ENCODE assay signal across 8 cellular contexts in the genomic region with DNA sequence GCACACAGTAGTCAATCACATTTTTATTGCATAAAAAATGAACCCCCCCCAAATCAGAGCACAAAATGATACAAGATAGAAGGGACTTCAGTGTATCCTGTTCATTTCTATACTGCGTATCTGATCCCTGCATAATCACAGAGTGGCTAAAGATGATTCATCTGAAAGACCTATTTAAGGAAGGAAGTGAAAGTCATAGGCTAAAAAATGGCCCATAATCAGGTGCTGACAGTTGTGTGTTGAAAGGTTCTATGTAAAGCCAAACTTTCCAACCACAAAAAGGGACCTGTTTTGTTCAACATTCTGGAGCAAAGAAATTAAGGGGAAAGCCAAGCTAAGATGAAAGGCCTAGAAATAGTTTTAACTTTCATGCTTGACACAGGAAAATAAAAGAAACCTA.
DNase-seq lines count a peak whose midpoint lies in the region; ATAC-seq and TF ChIP-seq lines count a peak whose summit lies in the region.

No MANE protein-coding gene starts in this region.

- TF ChIP-seq POLR2A in testis (IDR thresholded peaks at IDR 0.05) = no peak

- H3K36me3 Mint-ChIP-seq in activated T-helper 1 cell treated with anti-CD3 and anti-CD28 coated beads, Interleukin-12 subunit alpha, Interleukin-12 subunit beta, Interleukin-2, Interleukin-4 antibody, amounts not matched to agents 30 ng/mL and 10 ng/mL and 1 ng/mL, durations not matched to agents 14 hours and 24 hours and 36 hours (ENCODE audit: low read depth) = peaks cover 10% of the 10 kb centered on the region
- no peaks in the 10 kb centered on the region for H3K36me3 Mint-ChIP-seq in CD8-positive, alpha-beta memory T cell

- peak overlapping the region; percentile 62 for H3K27ac Mint-ChIP-seq in activated T-helper 1 cell treated with anti-CD3 and anti-CD28 coated beads, Interleukin-12 subunit alpha, Interleukin-12 subunit beta, Interleukin-2, Interleukin-4 antibody, amounts not matched to agents 30 ng/mL and 10 ng/mL and 1 ng/mL, durations not matched to agents 14 hours and 24 hours and 36 hours
- peak overlapping the region in 4 of 8 donors; percentile 13 to 67 (median 32) for H3K27ac Mint-ChIP-seq in CD8-positive, alpha-beta memory T cell

- no peak overlapping the region for H3K4me2 ChIP-seq in PC-9

- no peaks in the 10 kb centered on the region for H3K27me3 Mint-ChIP-seq in activated T-helper 1 cell treated with anti-CD3 and anti-CD28 coated beads, Interleukin-12 subunit alpha, Interleukin-12 subunit beta, Interleukin-2, Interleukin-4 antibody, amounts not matched to agents 30 ng/mL and 10 ng/mL and 1 ng/mL, durations not matched to agents 14 hours and 24 hours and 36 hours (ENCODE audit: insufficient read depth)
- H3K27me3 Mint-ChIP-seq in CD8-positive, alpha-beta memory T cell = no peaks in the 10 kb centered on the region

- no peaks in the 10 kb centered on the region for H4K20me1 ChIP-seq in PC-9 (ENCODE audit: insufficient read depth)

- BruUV-seq in PC-9 (replicated peaks; lab: Mats Ljungman, UMichigan) = no TSS peak

- peak; percentile 71 for DNase-seq in ELR (ENCODE audit: low read depth)
- peak; percentile 52 for DNase-seq in GM20000 (ENCODE audit: low spot score)
- DNase-seq in activated T-helper 1 cell treated with anti-CD3 and anti-CD28 coated beads, Interleukin-12 subunit alpha, Interleukin-12 subunit beta, Interleukin-2, Interleukin-4 antibody, amounts not matched to agents 30 ng/mL and 10 ng/mL and 1 ng/mL, durations not matched to agents 14 hours and 24 hours and 36 hours (ENCODE audit: low spot score) = no peak
- no peak for DNase-seq in stimulated activated naive CD8-positive, alpha-beta T cell treated with anti-CD3 and anti-CD28 coated beads, Interleukin-15, Interleukin-2, amounts not matched to agents 100 U/mL and 50 U/mL, for 24 hours
- no peak for DNase-seq in PC-9
- no peak for DNase-seq in CD8-positive, alpha-beta memory T cell
- DNase-seq in testis = no peak

- peaks cover 40% of the 10 kb centered on the region for H3K4me1 Mint-ChIP-seq in activated T-helper 1 cell treated with anti-CD3 and anti-CD28 coated beads, Interleukin-12 subunit alpha, Interleukin-12 subunit beta, Interleukin-2, Interleukin-4 antibody, amounts not matched to agents 30 ng/mL and 10 ng/mL and 1 ng/mL, durations not matched to agents 14 hours and 24 hours and 36 hours (ENCODE audit: low read depth)
- peaks cover 41 to 55% (median 49%) of the 10 kb centered on the region in 3 donors for H3K4me1 Mint-ChIP-seq in CD8-positive, alpha-beta memory T cell

- H3K27me3 ChIP-seq in PC-9 (ENCODE audit: insufficient read depth, low read depth) = no peaks in the 10 kb centered on the region
- H3K27me3 ChIP-seq in CD8-positive, alpha-beta memory T cell (ENCODE audit: insufficient read depth, low read length, poor library complexity, severe bottlenecking) = no peaks in the 10 kb centered on the region
- H3K27me3 ChIP-seq in testis = no peaks in the 10 kb centered on the region

- H2AFZ ChIP-seq in PC-9 = no peak overlapping the region

- H3K27ac ChIP-seq in PC-9 (no peak overlapping the region), testis (no peak overlapping the region)
- no peak overlapping the region for H3K27ac ChIP-seq in CD8-positive, alpha-beta memory T cell (ENCODE audit: low read depth, low read length)

- no peaks in the 10 kb centered on the region for H3K9me2 ChIP-seq in PC-9 (ENCODE audit: insufficient read depth)

- H3K9me3 Mint-ChIP-seq in activated T-helper 1 cell treated with anti-CD3 and anti-CD28 coated beads, Interleukin-12 subunit alpha, Interleukin-12 subunit beta, Interleukin-2, Interleukin-4 antibody, amounts not matched to agents 30 ng/mL and 10 ng/mL and 1 ng/mL, durations not matched to agents 14 hours and 24 hours and 36 hours = peaks cover 3% of the 10 kb centered on the region
- H3K9me3 Mint-ChIP-seq in CD8-positive, alpha-beta memory T cell = no peaks in the 10 kb centered on the region

- POLR2A ChIA-PET in PC-9 (lab: Charles Lee; ENCODE audit: unreplicated experiment) = no interaction called here
- POLR2A ChIA-PET in CD8-positive, alpha-beta memory T cell (lab: Charles Lee) = interaction anchor here (0.7 to 1.5 kb wide), 2 partner anchors 147 to 480 kb away, joined by 3 to 4 read pairs; no protein-coding TSS in a partner anchor

- no peaks in the 10 kb centered on the region for H3K79me2 ChIP-seq in PC-9 (ENCODE audit: low read depth)

- H3K4me1 ChIP-seq in PC-9 (replicated peaks; ENCODE audit: insufficient read depth) (no peaks in the 10 kb centered on the region), testis (no peaks in the 10 kb centered on the region)
- H3K4me1 ChIP-seq in CD8-positive, alpha-beta memory T cell (ENCODE audit: insufficient read depth, low read length) = peaks cover 13% of the 10 kb centered on the region

- H3K9me3 ChIP-seq in PC-9 (ENCODE audit: insufficient read depth, low read depth) (no peaks in the 10 kb centered on the region), testis (no peaks in the 10 kb centered on the region)
- no peaks in the 10 kb centered on the region for H3K9me3 ChIP-seq in CD8-positive, alpha-beta memory T cell (ENCODE audit: low read length)

- H3K36me3 ChIP-seq in PC-9 (ENCODE audit: low read depth) (no peaks in the 10 kb centered on the region), testis (ENCODE audit: low read depth, missing control alignments) (no peaks in the 10 kb centered on the region)
- H3K36me3 ChIP-seq in CD8-positive, alpha-beta memory T cell (ENCODE audit: insufficient read depth, low read length) = no peaks in the 10 kb centered on the region

- intact Hi-C loops in activated T-helper 1 cell treated with anti-CD3 and anti-CD28 coated beads, Interleukin-12 subunit alpha, Interleukin-12 subunit beta, Interleukin-2, Interleukin-4 antibody, amounts not matched to agents 30 ng/mL and 10 ng/mL and 1 ng/mL, durations not matched to agents 14 hours and 24 hours and 36 hours (cut with micrococcal nuclease) = loop anchor here (1.0 to 5.0 kb wide), 6 partner anchors 8 to 816 kb away; no protein-coding TSS in a partner anchor
- intact Hi-C loops in PC-9 (cut with micrococcal nuclease; ENCODE audit: unreplicated experiment) = no loop called here
- intact Hi-C loops in testis (cut with DNase I; ENCODE audit: low total_unique reads) = no loop called here

- H3F3A ChIP-seq in PC-9 (ENCODE audit: insufficient read depth, low read depth) = no peaks in the 10 kb centered on the region

- no peak for TF ChIP-seq CTCF in GM20000 (IDR thresholded peaks at IDR 0.05; ENCODE audit: extremely low read depth, missing control alignments)
- TF ChIP-seq CTCF in PC-9 (conservative IDR thresholded peaks at IDR 0.05) = no peak
- no peak for TF ChIP-seq CTCF in testis (IDR thresholded peaks at IDR 0.05)

- 82 to 93% methylated on average over 1 of the region's 1 CpG for WGBS in testis, 2 donors

- CTCF ChIA-PET in PC-9 (lab: Charles Lee) = no interaction called here
- CTCF ChIA-PET in CD8-positive, alpha-beta memory T cell (lab: Charles Lee) = interaction anchor here (1.1 kb wide), 1 partner anchor 313 kb away, joined by 3 read pairs; no protein-coding TSS in a partner anchor

- ATAC-seq in HG03460 (IDR thresholded peaks at IDR 0.05; ENCODE audit: unreplicated experiment) = peak; percentile 86
- peak; percentile 96 for ATAC-seq in stimulated activated naive CD8-positive, alpha-beta T cell treated with anti-CD3 and anti-CD28 coated beads, Interleukin-15, Interleukin-2, amounts not matched to agents 100 U/mL and 50 U/mL, for 24 hours

- H3K4me3 Mint-ChIP-seq in activated T-helper 1 cell treated with anti-CD3 and anti-CD28 coated beads, Interleukin-12 subunit alpha, Interleukin-12 subunit beta, Interleukin-2, Interleukin-4 antibody, amounts not matched to agents 30 ng/mL and 10 ng/mL and 1 ng/mL, durations not matched to agents 14 hours and 24 hours and 36 hours = peak overlapping the region; percentile 25
- peak overlapping the region in 1 of 7 donors; percentile 9 for H3K4me3 Mint-ChIP-seq in CD8-positive, alpha-beta memory T cell

- no peak overlapping the region for H3K4me3 ChIP-seq in PC-9
- H3K4me3 ChIP-seq in CD8-positive, alpha-beta memory T cell (ENCODE audit: low read length) = no peak overlapping the region
- no peak overlapping the region for H3K4me3 ChIP-seq in testis

Comparison
In these comparisons a context has a peak if more than half of its experiments do, and no peak if none do; other contexts are left out.
1. DNase-seq: peak in ELR (single experiment) and GM20000 (single experiment); none in activated T-helper 1 cell treated with anti-CD3 and anti-CD28 coated beads, Interleukin-12 subunit alpha, Interleukin-12 subunit beta, Interleukin-2, Interleukin-4 antibody, amounts not matched to agents 30 ng/mL and 10 ng/mL and 1 ng/mL, durations not matched to agents 14 hours and 24 hours and 36 hours (single experiment), stimulated activated naive CD8-positive, alpha-beta T cell treated with anti-CD3 and anti-CD28 coated beads, Interleukin-15, Interleukin-2, amounts not matched to agents 100 U/mL and 50 U/mL, for 24 hours (single experiment), PC-9 (0 of 2), CD8-positive, alpha-beta memory T cell (0 of 5) and testis (single experiment).